In the genomic region with DNA sequence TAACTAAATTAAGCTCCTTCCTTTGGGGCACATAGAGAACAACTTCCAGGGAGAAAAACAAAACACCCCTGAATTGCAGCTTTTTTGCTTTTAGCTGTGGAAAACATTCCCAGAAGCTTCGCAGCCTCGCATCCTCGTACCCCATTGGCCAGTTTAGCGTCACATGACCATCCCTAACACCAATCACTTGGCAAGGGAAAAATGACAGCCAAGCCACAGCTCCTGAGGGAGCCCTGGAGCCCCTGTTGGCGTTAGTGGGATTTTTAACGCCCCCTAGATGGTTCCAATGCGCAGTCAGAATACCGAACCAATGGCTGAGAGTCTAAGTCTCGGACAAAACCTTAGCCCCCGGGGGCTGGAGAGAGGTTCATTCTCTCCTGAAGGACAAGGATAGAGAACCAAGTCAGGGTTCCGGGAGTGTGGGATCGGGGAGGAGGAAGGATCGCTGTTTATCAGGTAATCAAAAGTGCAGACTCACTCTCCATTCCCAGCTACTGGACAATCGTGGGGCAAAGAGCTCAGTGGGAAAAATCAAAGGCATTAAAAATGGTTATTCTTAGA, we compare ENCODE assay signal across 12 cellular contexts.
DNase-seq lines count a peak whose midpoint lies in the region; TF ChIP-seq lines count a peak whose summit lies in the region.
"Had no signal": no experiment of that assay in that cellular context is flagged by ENCODE, and none has a peak within 500 bp of the region (broad histone marks: within the 10 kb centered on the region; RNA-seq: fewer than 3 reads in every experiment).

No MANE protein-coding gene starts in this region.

- POLR2A ChIA-PET in CD8-positive, alpha-beta memory T cell (lab: Charles Lee) = no interaction called here

- H3K4me1 ChIP-seq in CD8-positive, alpha-beta memory T cell (ENCODE audit: insufficient read depth, low read length) = peaks cover 7% of the 10 kb centered on the region
- peaks cover 34% of the 10 kb centered on the region for H3K4me1 ChIP-seq in parathyroid adenoma

- H3K36me3 Mint-ChIP-seq in CD8-positive, alpha-beta memory T cell = peaks cover 0 to 4% (median 3%) of the 10 kb centered on the region in 3 donors
- H3K36me3 Mint-ChIP-seq in T-helper 2 cell treated with Interferon-gamma antibody and Interleukin-4, amounts not matched to agents 5 μg/mL and 100 μg/mL, for 36 hours (ENCODE audit: low read depth) = peaks cover 8% of the 10 kb centered on the region

- peak overlapping the region; percentile 78 for H2AFZ ChIP-seq in parathyroid adenoma

- H3K4me1 Mint-ChIP-seq in CD8-positive, alpha-beta memory T cell = peaks cover 10 to 26% (median 22%) of the 10 kb centered on the region in 3 donors
- peaks cover 29% of the 10 kb centered on the region for H3K4me1 Mint-ChIP-seq in T-helper 2 cell treated with Interferon-gamma antibody and Interleukin-4, amounts not matched to agents 5 μg/mL and 100 μg/mL, for 36 hours (ENCODE audit: low read depth)

- no peak for DNase-seq in CD8-positive, alpha-beta memory T cell
- DNase-seq in NCI-H510A treated with DMSO at 0.1 percent for 48 hours (lab: John Stamatoyannopoulos, UW) = peak; percentile 90
- no peak for DNase-seq in epithelial cell of proximal tubule (ENCODE audit: low read depth)
- DNase-seq in pons (ENCODE audit: low spot score) = no peak
- no peak for DNase-seq in cerebellar nuclear complex (lab: John Stamatoyannopoulos, UW)
- no peak for DNase-seq in T-helper 2 cell treated with Interferon-gamma antibody and Interleukin-4, amounts not matched to agents 5 μg/mL and 100 μg/mL, for 36 hours (ENCODE audit: low spot score)
- no peak for DNase-seq in HuH-7.5 (ENCODE audit: low spot score)
- DNase-seq: NCI-H146; stimulated activated CD4-positive, alpha-beta T cell treated with anti-CD3 and anti-CD28 coated beads, Interleukin-1b, Interleukin-23, amount 100 ng/mL, for 48 hours had no signal

- no peak overlapping the region for H3K4me3 ChIP-seq in CD8-positive, alpha-beta memory T cell (ENCODE audit: low read length)
- H3K4me3 ChIP-seq in epithelial cell of proximal tubule (ENCODE audit: low read depth, low read length) (peak overlapping the region; percentile 53), parathyroid adenoma (ENCODE audit: low read depth, low read length) (no peak overlapping the region)
- H3K4me3 ChIP-seq: ascending aorta had no signal

- H3K9ac ChIP-seq in parathyroid adenoma = no peak overlapping the region

- H3K9me3 ChIP-seq in CD8-positive, alpha-beta memory T cell (ENCODE audit: low read length) = no peaks in the 10 kb centered on the region
- H3K9me3 ChIP-seq in parathyroid adenoma (ENCODE audit: control insufficient read depth, low read length) = no peaks in the 10 kb centered on the region
- H3K9me3 ChIP-seq: ascending aorta had no signal

- H3K27me3 ChIP-seq in CD8-positive, alpha-beta memory T cell (ENCODE audit: insufficient read depth, low read length, poor library complexity, severe bottlenecking) = no peaks in the 10 kb centered on the region
- H3K27me3 ChIP-seq in parathyroid adenoma (ENCODE audit: control insufficient read depth, insufficient read depth, low read length) = no peaks in the 10 kb centered on the region
- H3K27me3 ChIP-seq: ascending aorta had no signal

- no peak overlapping the region for H3K4me3 Mint-ChIP-seq in CD8-positive, alpha-beta memory T cell
- no peak overlapping the region for H3K4me3 Mint-ChIP-seq in T-helper 2 cell treated with Interferon-gamma antibody and Interleukin-4, amounts not matched to agents 5 μg/mL and 100 μg/mL, for 36 hours

- peak overlapping the region; percentile 13 for H3K27ac ChIP-seq in CD8-positive, alpha-beta memory T cell (ENCODE audit: low read depth, low read length)
- no peak overlapping the region for H3K27ac ChIP-seq in parathyroid adenoma
- H3K27ac ChIP-seq: HL-60 had no signal

- no peaks in the 10 kb centered on the region for H3K9me3 Mint-ChIP-seq in CD8-positive, alpha-beta memory T cell
- no peaks in the 10 kb centered on the region for H3K9me3 Mint-ChIP-seq in T-helper 2 cell treated with Interferon-gamma antibody and Interleukin-4, amounts not matched to agents 5 μg/mL and 100 μg/mL, for 36 hours

- no peak overlapping the region for H3K4me2 ChIP-seq in parathyroid adenoma (ENCODE audit: low read length)

- CTCF ChIA-PET in CD8-positive, alpha-beta memory T cell (lab: Charles Lee) = no interaction called here

- no peaks in the 10 kb centered on the region for H3K27me3 Mint-ChIP-seq in CD8-positive, alpha-beta memory T cell
- H3K27me3 Mint-ChIP-seq in T-helper 2 cell treated with Interferon-gamma antibody and Interleukin-4, amounts not matched to agents 5 μg/mL and 100 μg/mL, for 36 hours (ENCODE audit: low read depth) = peaks cover 6% of the 10 kb centered on the region

- H3K36me3 ChIP-seq in CD8-positive, alpha-beta memory T cell (ENCODE audit: insufficient read depth, low read length) = no peaks in the 10 kb centered on the region
- H3K36me3 ChIP-seq in parathyroid adenoma (ENCODE audit: control insufficient read depth, insufficient read depth, low read length) = no peaks in the 10 kb centered on the region
- H3K36me3 ChIP-seq: ascending aorta had no signal

- H3K79me2 ChIP-seq in parathyroid adenoma = no peaks in the 10 kb centered on the region

- H3K27ac Mint-ChIP-seq in CD8-positive, alpha-beta memory T cell = peak overlapping the region in 3 of 8 donors; percentile 18 to 48 (median 30)
- no peak overlapping the region for H3K27ac Mint-ChIP-seq in T-helper 2 cell treated with Interferon-gamma antibody and Interleukin-4, amounts not matched to agents 5 μg/mL and 100 μg/mL, for 36 hours

- TF ChIP-seq CTCF in epithelial cell of proximal tubule (conservative IDR thresholded peaks at IDR 0.05; ENCODE audit: low read depth, low read length) = peak; percentile 45
- no peak for TF ChIP-seq CTCF in parathyroid adenoma (IDR thresholded peaks at IDR 0.05)
